Comparison of ENCODE assay signal across 1 cellular context in the genomic region with DNA sequence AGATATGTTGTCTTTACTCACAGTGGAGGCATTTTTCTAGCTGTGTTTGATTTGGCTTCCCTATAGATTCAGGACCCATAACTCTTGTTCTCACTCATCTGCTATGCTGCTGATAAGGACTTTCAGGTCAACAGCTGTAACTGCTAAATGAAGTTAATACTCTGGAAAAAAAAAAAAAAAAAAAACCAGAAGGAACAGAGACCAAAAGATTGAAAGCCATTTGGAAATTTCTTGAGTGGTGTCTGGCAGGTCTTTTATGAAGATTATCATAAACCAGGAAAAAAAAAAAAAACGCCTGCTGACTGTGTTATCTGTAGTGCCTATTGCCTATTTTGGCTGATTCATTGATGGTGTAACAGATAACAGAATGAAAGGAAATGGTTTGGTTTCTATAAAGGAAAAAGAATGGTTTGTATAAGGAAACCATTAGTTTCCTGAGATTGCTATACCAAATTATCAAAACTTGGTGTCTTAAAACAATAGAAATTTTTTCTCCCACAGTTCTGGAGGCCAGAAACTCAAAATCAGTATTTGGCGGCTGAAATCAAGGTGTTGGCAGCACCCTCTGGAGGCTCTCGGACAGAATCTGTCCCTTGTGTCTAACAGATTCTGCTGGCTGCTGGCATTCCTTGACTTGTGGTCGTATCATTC.
TF ChIP-seq lines count a peak whose summit lies in the region.

No MANE protein-coding gene starts in this region.

TF ChIP-seq in K562, 482 proteins besides CTCF, POLR2A, EP300 and RAD21 (continued from another document):
- TF ChIP-seq, protein P1, sequence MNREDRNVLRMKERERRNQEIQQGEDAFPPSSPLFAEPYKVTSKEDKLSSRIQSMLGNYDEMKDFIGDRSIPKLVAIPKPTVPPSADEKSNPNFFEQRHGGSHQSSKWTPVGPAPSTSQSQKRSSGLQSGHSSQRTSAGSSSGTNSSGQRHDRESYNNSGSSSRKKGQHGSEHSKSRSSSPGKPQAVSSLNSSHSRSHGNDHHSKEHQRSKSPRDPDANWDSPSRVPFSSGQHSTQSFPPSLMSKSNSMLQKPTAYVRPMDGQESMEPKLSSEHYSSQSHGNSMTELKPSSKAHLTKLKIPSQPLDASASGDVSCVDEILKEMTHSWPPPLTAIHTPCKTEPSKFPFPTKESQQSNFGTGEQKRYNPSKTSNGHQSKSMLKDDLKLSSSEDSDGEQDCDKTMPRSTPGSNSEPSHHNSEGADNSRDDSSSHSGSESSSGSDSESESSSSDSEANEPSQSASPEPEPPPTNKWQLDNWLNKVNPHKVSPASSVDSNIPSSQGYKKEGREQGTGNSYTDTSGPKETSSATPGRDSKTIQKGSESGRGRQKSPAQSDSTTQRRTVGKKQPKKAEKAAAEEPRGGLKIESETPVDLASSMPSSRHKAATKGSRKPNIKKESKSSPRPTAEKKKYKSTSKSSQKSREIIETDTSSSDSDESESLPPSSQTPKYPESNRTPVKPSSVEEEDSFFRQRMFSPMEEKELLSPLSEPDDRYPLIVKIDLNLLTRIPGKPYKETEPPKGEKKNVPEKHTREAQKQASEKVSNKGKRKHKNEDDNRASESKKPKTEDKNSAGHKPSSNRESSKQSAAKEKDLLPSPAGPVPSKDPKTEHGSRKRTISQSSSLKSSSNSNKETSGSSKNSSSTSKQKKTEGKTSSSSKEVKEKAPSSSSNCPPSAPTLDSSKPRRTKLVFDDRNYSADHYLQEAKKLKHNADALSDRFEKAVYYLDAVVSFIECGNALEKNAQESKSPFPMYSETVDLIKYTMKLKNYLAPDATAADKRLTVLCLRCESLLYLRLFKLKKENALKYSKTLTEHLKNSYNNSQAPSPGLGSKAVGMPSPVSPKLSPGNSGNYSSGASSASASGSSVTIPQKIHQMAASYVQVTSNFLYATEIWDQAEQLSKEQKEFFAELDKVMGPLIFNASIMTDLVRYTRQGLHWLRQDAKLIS (CRISPR knock-in tag; IDR thresholded peaks at IDR 0.05): no peak
- TF ChIP-seq, protein P2, sequence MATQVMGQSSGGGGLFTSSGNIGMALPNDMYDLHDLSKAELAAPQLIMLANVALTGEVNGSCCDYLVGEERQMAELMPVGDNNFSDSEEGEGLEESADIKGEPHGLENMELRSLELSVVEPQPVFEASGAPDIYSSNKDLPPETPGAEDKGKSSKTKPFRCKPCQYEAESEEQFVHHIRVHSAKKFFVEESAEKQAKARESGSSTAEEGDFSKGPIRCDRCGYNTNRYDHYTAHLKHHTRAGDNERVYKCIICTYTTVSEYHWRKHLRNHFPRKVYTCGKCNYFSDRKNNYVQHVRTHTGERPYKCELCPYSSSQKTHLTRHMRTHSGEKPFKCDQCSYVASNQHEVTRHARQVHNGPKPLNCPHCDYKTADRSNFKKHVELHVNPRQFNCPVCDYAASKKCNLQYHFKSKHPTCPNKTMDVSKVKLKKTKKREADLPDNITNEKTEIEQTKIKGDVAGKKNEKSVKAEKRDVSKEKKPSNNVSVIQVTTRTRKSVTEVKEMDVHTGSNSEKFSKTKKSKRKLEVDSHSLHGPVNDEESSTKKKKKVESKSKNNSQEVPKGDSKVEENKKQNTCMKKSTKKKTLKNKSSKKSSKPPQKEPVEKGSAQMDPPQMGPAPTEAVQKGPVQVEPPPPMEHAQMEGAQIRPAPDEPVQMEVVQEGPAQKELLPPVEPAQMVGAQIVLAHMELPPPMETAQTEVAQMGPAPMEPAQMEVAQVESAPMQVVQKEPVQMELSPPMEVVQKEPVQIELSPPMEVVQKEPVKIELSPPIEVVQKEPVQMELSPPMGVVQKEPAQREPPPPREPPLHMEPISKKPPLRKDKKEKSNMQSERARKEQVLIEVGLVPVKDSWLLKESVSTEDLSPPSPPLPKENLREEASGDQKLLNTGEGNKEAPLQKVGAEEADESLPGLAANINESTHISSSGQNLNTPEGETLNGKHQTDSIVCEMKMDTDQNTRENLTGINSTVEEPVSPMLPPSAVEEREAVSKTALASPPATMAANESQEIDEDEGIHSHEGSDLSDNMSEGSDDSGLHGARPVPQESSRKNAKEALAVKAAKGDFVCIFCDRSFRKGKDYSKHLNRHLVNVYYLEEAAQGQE (CRISPR knock-in tag; IDR thresholded peaks at IDR 0.05; ENCODE audit: low read depth): no peak
- TF ChIP-seq CBFA2T3 (IDR thresholded peaks at IDR 0.05) (peak; percentile 72), TOE1 (IDR thresholded peaks at IDR 0.05; ENCODE audit: borderline replicate concordance) (no peak), TOE1 (CRISPR knock-in tag; IDR thresholded peaks at IDR 0.05; ENCODE audit: borderline replicate concordance, low read depth) (no peak), ZNF384 (IDR thresholded peaks at IDR 0.05; ENCODE audit: low read depth, low read length) (peak; percentile 17; the same call in 1 of the 2 replicates), ZNF324 (CRISPR knock-in tag; IDR thresholded peaks at IDR 0.05) (no peak), SMARCA4 (IDR thresholded peaks at IDR 0.05) (0 out of 2 replicates have a peak, but pooled peaks have one; percentile 23), MCM3 (IDR thresholded peaks at IDR 0.05) (no peak), CBFA2T2 (conservative IDR thresholded peaks at IDR 0.05) (0 out of 2 replicates have a peak, but pooled peaks have one; percentile 30)
- TF ChIP-seq, protein P3, sequence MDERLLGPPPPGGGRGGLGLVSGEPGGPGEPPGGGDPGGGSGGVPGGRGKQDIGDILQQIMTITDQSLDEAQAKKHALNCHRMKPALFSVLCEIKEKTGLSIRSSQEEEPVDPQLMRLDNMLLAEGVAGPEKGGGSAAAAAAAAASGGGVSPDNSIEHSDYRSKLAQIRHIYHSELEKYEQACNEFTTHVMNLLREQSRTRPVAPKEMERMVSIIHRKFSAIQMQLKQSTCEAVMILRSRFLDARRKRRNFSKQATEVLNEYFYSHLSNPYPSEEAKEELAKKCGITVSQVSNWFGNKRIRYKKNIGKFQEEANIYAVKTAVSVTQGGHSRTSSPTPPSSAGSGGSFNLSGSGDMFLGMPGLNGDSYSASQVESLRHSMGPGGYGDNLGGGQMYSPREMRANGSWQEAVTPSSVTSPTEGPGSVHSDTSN (CRISPR knock-in tag; IDR thresholded peaks at IDR 0.05; ENCODE audit: low read depth): no peak
- TF ChIP-seq, protein P3 (tag; conservative IDR thresholded peaks at IDR 0.05; ENCODE audit: low read depth): 0 out of 2 replicates have a peak, but pooled peaks have one; percentile 40
